8 cellular contexts compared by ENCODE assay signal in the genomic region with DNA sequence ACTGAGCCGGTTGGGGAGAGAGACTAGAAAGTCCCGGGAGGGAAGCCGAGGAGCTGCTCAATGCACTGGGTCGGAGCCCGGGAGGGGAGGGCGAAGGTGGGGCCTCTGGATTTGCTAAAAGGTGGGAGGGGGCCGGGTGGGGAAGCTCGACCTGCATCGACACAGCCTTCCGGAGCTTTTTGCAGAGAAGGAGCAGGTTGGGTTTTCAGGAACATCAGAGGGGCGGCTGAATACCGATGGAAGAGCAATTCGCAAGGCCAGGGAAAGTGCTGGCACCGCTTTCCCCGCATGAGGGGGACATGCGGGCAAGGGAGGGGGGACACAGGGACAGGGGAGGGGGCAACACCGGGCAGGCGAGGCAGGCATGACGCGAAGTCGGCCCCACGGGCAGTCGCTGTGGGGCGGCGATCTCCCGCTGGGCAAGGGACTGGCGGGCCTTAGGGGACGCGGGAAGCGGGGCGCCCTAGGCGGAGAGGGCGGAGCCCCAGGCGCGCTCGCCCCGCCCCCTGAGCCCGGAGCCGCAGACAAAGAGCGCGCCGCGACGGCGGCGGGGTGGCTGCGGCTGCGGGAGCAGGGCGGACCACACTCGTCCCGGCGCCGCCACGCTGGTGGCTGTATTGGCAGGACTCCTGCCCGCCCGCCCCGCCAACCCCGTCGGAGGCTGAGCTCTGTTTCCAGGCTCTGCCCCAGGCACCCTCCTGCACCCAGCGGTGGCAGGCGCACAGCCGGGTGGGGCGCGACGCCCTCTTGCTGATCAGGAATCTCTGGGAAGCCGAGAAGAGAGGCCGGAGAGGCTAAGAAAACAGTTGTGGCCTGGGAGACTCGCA. TPM values are rescaled to one million over a fixed set of nuclear protein-coding genes. Genes with fewer than 3 reads are reported as not detected.
A peak's percentile ranks its signal among the peaks of the same experiment; 100 is the strongest.
DNase-seq lines count a peak whose midpoint lies in the region; TF ChIP-seq lines count a peak whose summit lies in the region.

No MANE protein-coding gene starts in this region.

- POLR2A ChIA-PET in RWPE1 (lab: Yijun Ruan, JAX; ENCODE audit: low non-redundant PET), result no interaction called here

- H3K4me3 ChIP-seq in ascending aorta (peak overlapping the region; percentile 42 to 59), iPS-20b (ENCODE audit: low read length) (peak overlapping the region; percentile 57; the same call in 1 of the 2 replicates)

- H3K27me3 ChIP-seq in ascending aorta (no peaks in the 10 kb centered on the region), iPS-20b (ENCODE audit: insufficient read depth, low read length) (no peaks in the 10 kb centered on the region)

- H3K9ac ChIP-seq in iPS-20b (ENCODE audit: low read depth, low read length), result peak overlapping the region; percentile 68; the same call in 1 of the 2 replicates

- DNase-seq in NCI-H187 (lab: John Stamatoyannopoulos, UW) (peak; percentile 43 to 46), NCI-H187 treated with DMSO at 0.1 percent for 48 hours (lab: John Stamatoyannopoulos, UW) (no peak), SK-N-DZ (ENCODE audit: low spot score) (peak; percentile 63), ascending aorta (ENCODE audit: low spot score in 2 of 2) (no peak), RWPE1 (ENCODE audit: low spot score) (no peak), NCI-H2029 (lab: John Stamatoyannopoulos, UW) (no peak)
- peak; percentile 30 for DNase-seq in stimulated activated CD4-positive, alpha-beta T cell treated with anti-CD3 and anti-CD28 coated beads, Interleukin-1b, Interleukin-23, amount 100 ng/mL, for 48 hours

- no peaks in the 10 kb centered on the region for H3K9me3 ChIP-seq in ascending aorta
- H3K9me3 ChIP-seq in iPS-20b (ENCODE audit: insufficient read depth, low read depth, low read length), result no peaks in the 10 kb centered on the region

- CTCF ChIA-PET in RWPE1 (lab: Yijun Ruan, JAX), result interaction anchor here (0.5 to 1.1 kb wide), 5 partner anchors 53 to 494 kb away, joined by 3 to 5 read pairs (median 3); no protein-coding TSS in a partner anchor

- no peak for TF ChIP-seq CTCF in ascending aorta (IDR thresholded peaks at IDR 0.05)
- no peak for TF ChIP-seq CTCF in RWPE1 (conservative IDR thresholded peaks at IDR 0.05; ENCODE audit: low read depth)

- H3K27ac ChIP-seq in ascending aorta (no peak overlapping the region), iPS-20b (ENCODE audit: low read length) (no peak overlapping the region), RWPE1 (no peak overlapping the region)

- H3K36me3 ChIP-seq in ascending aorta (no peaks in the 10 kb centered on the region), iPS-20b (ENCODE audit: insufficient read depth, low read depth, low read length) (no peaks in the 10 kb centered on the region)

- H3K4me1 ChIP-seq in ascending aorta (no peaks in the 10 kb centered on the region), iPS-20b (ENCODE audit: insufficient read depth, low read length) (peaks cover 17% of the 10 kb centered on the region)

- intact Hi-C loops in ascending aorta (cut with DNase I), result no loop called here

RNA-seq across cellular contexts. Expression of a gene that starts 11.6 kb away (rescaled TPM):
- 45.5 and 63.5 TPM in 2 replicates for polyA plus RNA-seq in SK-N-DZ (2014; cell fraction: cytosol; rRNA removed)
- 267 and 281 TPM in 2 replicates for polyA plus RNA-seq in SK-N-DZ (2014; cell fraction: nucleus; rRNA removed)
- 23.2 TPM for total RNA-seq in ascending aorta

RNA-seq across cellular contexts. Expression of a gene that starts 24.3 kb away (rescaled TPM):
- 246 and 299 TPM in 2 replicates for polyA plus RNA-seq in SK-N-DZ (2014; cell fraction: cytosol; rRNA removed)
- 114 and 132 TPM in 2 replicates for polyA plus RNA-seq in SK-N-DZ (2014; cell fraction: nucleus; rRNA removed)
- total RNA-seq in ascending aorta, result 331 TPM

RNA-seq across cellular contexts. Expression of a gene that starts 24.6 kb away (rescaled TPM):
- polyA plus RNA-seq in SK-N-DZ (2014; cell fraction: cytosol; rRNA removed), result 52.3 and 57.8 TPM in 2 replicates
- 86.4 and 96.6 TPM in 2 replicates for polyA plus RNA-seq in SK-N-DZ (2014; cell fraction: nucleus; rRNA removed)
- 351 TPM for total RNA-seq in ascending aorta

RNA-seq across cellular contexts. Expression of a gene that starts 37.9 kb away (rescaled TPM):
- 0.47 and 0.61 TPM in 2 replicates for polyA plus RNA-seq in SK-N-DZ (2014; cell fraction: cytosol; rRNA removed)
- 1.2 and 2.8 TPM in 2 replicates for polyA plus RNA-seq in SK-N-DZ (2014; cell fraction: nucleus; rRNA removed)
- total RNA-seq in ascending aorta, result 4.5 TPM

RNA-seq across cellular contexts. Expression of a gene that starts 54.7 kb away (rescaled TPM):
- polyA plus RNA-seq in SK-N-DZ (2014; cell fraction: cytosol; rRNA removed), result 0.53 and 1.4 TPM in 2 replicates
- 6.2 and 8.0 TPM in 2 replicates for polyA plus RNA-seq in SK-N-DZ (2014; cell fraction: nucleus; rRNA removed)
- total RNA-seq in ascending aorta, result 99.1 TPM

Comparison
In these comparisons a context has a peak if more than half of its experiments do, and no peak if none do; other contexts are left out.
1. DNase-seq: peak in NCI-H187 (2 of 2), SK-N-DZ (single experiment) and stimulated activated CD4-positive, alpha-beta T cell treated with anti-CD3 and anti-CD28 coated beads, Interleukin-1b, Interleukin-23, amount 100 ng/mL, for 48 hours (single experiment); none in NCI-H187 treated with DMSO at 0.1 percent for 48 hours (single experiment), ascending aorta (0 of 2), RWPE1 (single experiment) and NCI-H2029 (single experiment).